Comparison of ENCODE assay signal across 15 cellular contexts in the genomic region with DNA sequence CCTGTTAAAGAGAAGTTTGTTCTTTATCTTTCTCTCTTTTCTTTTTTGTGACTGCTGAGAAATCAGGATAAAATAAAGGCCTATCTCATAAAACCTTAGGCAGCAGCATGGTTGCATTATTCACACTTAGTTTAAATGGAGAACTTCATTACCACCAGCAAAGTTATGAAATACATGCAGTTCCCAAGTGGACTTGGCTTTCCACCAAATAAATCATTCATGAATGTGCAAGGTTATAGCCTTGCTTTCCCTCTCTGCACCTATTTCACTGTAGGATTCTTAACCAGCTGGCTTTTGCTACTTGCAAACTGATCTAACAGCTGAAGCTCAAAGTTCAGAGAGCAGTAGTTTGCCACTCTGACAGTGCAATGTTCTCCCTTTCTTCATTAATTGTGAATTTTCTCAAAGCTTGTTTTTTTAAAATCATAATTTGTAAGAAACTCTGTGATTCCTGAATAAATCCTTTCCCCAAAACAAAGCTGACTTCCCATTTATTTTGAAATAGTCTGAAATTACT.
A peak's percentile ranks its signal among the peaks of the same experiment; 100 is the strongest.
DNase-seq lines count a peak whose midpoint lies in the region; ATAC-seq and TF ChIP-seq lines count a peak whose summit lies in the region.
"Had no signal": no experiment of that assay in that cellular context is flagged by ENCODE, and none has a peak within 500 bp of the region (broad histone marks: within the 10 kb centered on the region; RNA-seq: fewer than 3 reads in every experiment).

No MANE protein-coding gene starts in this region.

- H3K27me3 ChIP-seq in fibroblast of lung (ENCODE audit: control insufficient read depth, insufficient read depth, low read length): no peaks in the 10 kb centered on the region
- H3K27me3 ChIP-seq in H7 (ENCODE audit: control insufficient read depth, insufficient read depth, low read length): no peaks in the 10 kb centered on the region
- H3K27me3 ChIP-seq: BE2C had no signal

- TF ChIP-seq CTCF in fibroblast of lung (conservative IDR thresholded peaks at IDR 0.05 in 1 of 2, IDR thresholded peaks at IDR 0.05 in 1 of 2; ENCODE audit: low read depth in 1 of 2, low read length in 2 of 2) (no peak), omental fat pad (IDR thresholded peaks at IDR 0.05) (no peak)

- peak; percentile 66 for DNase-seq in LHCN-M2 (ENCODE audit: low read depth)
- DNase-seq in SK-N-MC (ENCODE audit: low read depth, low spot score): peak; percentile 57
- peak; percentile 14 to 46 for DNase-seq in fibroblast of lung (ENCODE audit: low read depth in 2 of 2)
- no peak for DNase-seq in omental fat pad (ENCODE audit: low spot score)
- DNase-seq in H7: no peak
- no peak for DNase-seq in activated gamma-delta T cell (lab: John Stamatoyannopoulos, UW)
- DNase-seq: BE2C; CD8-positive, alpha-beta T cell; GOT3; NCI-H1417; NCI-H1930; NCI-H510A treated with DMSO at 0.1 percent for 48 hours; NK-92 treated with Interleukin-12 subunit alpha and Interleukin-12 subunit beta, amount 100 ng/mL, for 24 hours; PC-9 had no signal

- H3K79me2 ChIP-seq in fibroblast of lung (ENCODE audit: control insufficient read depth, insufficient read depth, low read length): no peaks in the 10 kb centered on the region

- H3K36me3 ChIP-seq in SK-N-MC (ENCODE audit: insufficient read depth, low read length) (no peaks in the 10 kb centered on the region), fibroblast of lung (ENCODE audit: control insufficient read depth, insufficient read depth, low read length) (no peaks in the 10 kb centered on the region), H7 (replicated peaks; ENCODE audit: control insufficient read depth, insufficient read depth, low read length) (no peaks in the 10 kb centered on the region)
- H3K36me3 ChIP-seq: BE2C had no signal

- H3K9me3 ChIP-seq in SK-N-MC (ENCODE audit: low read depth, low read length) (no peaks in the 10 kb centered on the region), fibroblast of lung (ENCODE audit: control insufficient read depth, insufficient read depth, low read depth, low read length) (no peaks in the 10 kb centered on the region)
- H3K9me3 ChIP-seq: BE2C had no signal

- H3K9ac ChIP-seq in SK-N-MC (ENCODE audit: insufficient read length): peak overlapping the region; percentile 40
- H3K9ac ChIP-seq in fibroblast of lung (ENCODE audit: insufficient read depth, low read length): no peak overlapping the region

- H4K20me1 ChIP-seq in fibroblast of lung (ENCODE audit: control insufficient read depth, extremely low read depth, insufficient read depth, low read length): no peaks in the 10 kb centered on the region

- H3K4me3 ChIP-seq in SK-N-MC (peak overlapping the region; percentile 51), fibroblast of lung (replicated peaks in 1 of 4; ENCODE audit: control extremely low read depth in 1 of 4, insufficient read depth in 1 of 4, low read depth in 3 of 4, low read length in 4 of 4) (no peak overlapping the region), H7 (ENCODE audit: insufficient read depth, low read depth, low read length) (no peak overlapping the region)
- H3K4me3 ChIP-seq: PC-9 had no signal

- H3K4me1 ChIP-seq in fibroblast of lung (ENCODE audit: control insufficient read depth, extremely low read depth, insufficient read depth, low read length): no peaks in the 10 kb centered on the region
- H3K4me1 ChIP-seq: BE2C had no signal

- H3K27ac ChIP-seq in SK-N-MC (peak overlapping the region; percentile 78), fibroblast of lung (ENCODE audit: insufficient read depth, low read length) (no peak overlapping the region)
- H3K27ac ChIP-seq: PC-9 had no signal

- ATAC-seq in omental fat pad (ENCODE audit: low FRiP score): peak; percentile 37
- no peak for ATAC-seq in HG02642 (IDR thresholded peaks at IDR 0.05; ENCODE audit: poor library complexity, unreplicated experiment)
- ATAC-seq: CD8-positive, alpha-beta T cell had no signal

- H3K4me2 ChIP-seq in fibroblast of lung (ENCODE audit: extremely low read depth, insufficient read depth, low read length): no peak overlapping the region
- H3K4me2 ChIP-seq: PC-9 had no signal

- no peak overlapping the region for H2AFZ ChIP-seq in fibroblast of lung (ENCODE audit: low read length)
- H2AFZ ChIP-seq: PC-9 had no signal

Comparison
In these comparisons a context has a peak if more than half of its experiments do, and no peak if none do; other contexts are left out.
1. DNase-seq: peak in LHCN-M2 (single experiment), SK-N-MC (single experiment) and fibroblast of lung (2 of 2); none in omental fat pad (single experiment), H7 (single experiment) and activated gamma-delta T cell (single experiment).